10 cellular contexts compared by ENCODE assay signal in genomic region chr13:30125422-30126073, GRCh38.
DNase-seq lines count a peak whose midpoint lies in the region; ATAC-seq, FAIRE-seq and TF ChIP-seq lines count a peak whose summit lies in the region.
"Had no signal": no experiment of that assay in that cellular context is flagged by ENCODE, and none has a peak within 500 bp of the region (broad histone marks: within the 10 kb centered on the region; RNA-seq: fewer than 3 reads in every experiment).

No MANE protein-coding gene starts in this region.

- H3K4me1 Mint-ChIP-seq in activated naive CD4-positive, alpha-beta T cell treated with anti-CD3 and anti-CD28 coated beads for 36 hours (ENCODE audit: low read depth), result peaks cover 12% of the 10 kb centered on the region
- H3K4me1 Mint-ChIP-seq in Calu3 (ENCODE audit: low read depth, unreplicated experiment), result peaks cover 7% of the 10 kb centered on the region

- no peak for TF ChIP-seq POLR2A in IMR-90 (IDR thresholded peaks at IDR 0.05; ENCODE audit: low read depth, low read length)
- no peak for TF ChIP-seq POLR2A in upper lobe of left lung (IDR thresholded peaks at IDR 0.05)

- H2AK5ac ChIP-seq in IMR-90 (ENCODE audit: low read depth, low read length), result no peak overlapping the region

- no peak overlapping the region for H4K91ac ChIP-seq in IMR-90 (ENCODE audit: insufficient read depth, low read depth, low read length)

- H3K79me2 ChIP-seq in keratinocyte (ENCODE audit: control insufficient read depth, insufficient read depth, low read length), result no peaks in the 10 kb centered on the region

- H4K5ac ChIP-seq in IMR-90 (ENCODE audit: low read depth, low read length), result no peak overlapping the region

- TF ChIP-seq EP300 in upper lobe of left lung (IDR thresholded peaks at IDR 0.05), result peak in 1 of 4 donors; percentile 80

- no peak overlapping the region for H2BK120ac ChIP-seq in IMR-90 (ENCODE audit: low read depth, low read length)

- no peaks in the 10 kb centered on the region for H3K36me3 ChIP-seq in IMR-90 (ENCODE audit: control insufficient read depth, insufficient read depth, low read length)
- no peaks in the 10 kb centered on the region for H3K36me3 ChIP-seq in adipocyte (ENCODE audit: control insufficient read depth, insufficient read depth, low read length, severe bottlenecking)
- H3K36me3 ChIP-seq in keratinocyte (ENCODE audit: control insufficient read depth in 2 of 2, extremely low read depth in 1 of 2, insufficient read depth in 2 of 2, low read length in 2 of 2), result no peaks in the 10 kb centered on the region
- no peaks in the 10 kb centered on the region for H3K36me3 ChIP-seq in upper lobe of left lung
- H3K36me3 ChIP-seq: WERI-Rb-1 had no signal

- POLR2A ChIA-PET in IMR-90 (lab: Charles Lee; ENCODE audit: unreplicated experiment), result no interaction called here

- H3K27me3 ChIP-seq in IMR-90 (ENCODE audit: control insufficient read depth, insufficient read depth, low read length), result no peaks in the 10 kb centered on the region
- H3K27me3 ChIP-seq in adipocyte (replicated peaks; ENCODE audit: control insufficient read depth, insufficient read depth, low read length), result no peaks in the 10 kb centered on the region
- H3K27me3 ChIP-seq in keratinocyte (ENCODE audit: control insufficient read depth, extremely low read depth, insufficient read depth, low read length), result no peaks in the 10 kb centered on the region
- H3K27me3 ChIP-seq in upper lobe of left lung, result no peaks in the 10 kb centered on the region

- no peak overlapping the region for H2BK5ac ChIP-seq in IMR-90 (ENCODE audit: low read depth, low read length, poor library complexity, severe bottlenecking)

- peaks cover 11% of the 10 kb centered on the region for H3K4me1 ChIP-seq in IMR-90 (ENCODE audit: control insufficient read depth, insufficient read depth, low read length)
- peaks cover 19% of the 10 kb centered on the region for H3K4me1 ChIP-seq in adipocyte (ENCODE audit: control insufficient read depth, insufficient read depth, low read length)
- H3K4me1 ChIP-seq in keratinocyte (ENCODE audit: control insufficient read depth, extremely low read depth, insufficient read depth, low read length), result peaks cover 17% of the 10 kb centered on the region
- peaks cover 0 to 5% (median 2%) of the 10 kb centered on the region in 4 donors for H3K4me1 ChIP-seq in upper lobe of left lung

- FAIRE-seq in keratinocyte (lab: Jason Lieb, UNC), result peak; percentile 96

- H3K9me1 ChIP-seq in IMR-90 (ENCODE audit: insufficient read depth, low read length) (0 out of 2 replicates have a peak, but pooled peaks cover 3% of the 10 kb centered on the region), keratinocyte (ENCODE audit: control insufficient read depth, extremely low read depth, insufficient read depth, low read length) (no peaks in the 10 kb centered on the region)

- intact Hi-C loops in IMR-90 (cut with micrococcal nuclease) (no loop called here), Calu3 (cut with micrococcal nuclease; ENCODE audit: unreplicated experiment) (no loop called here)
- intact Hi-C loops in activated naive CD4-positive, alpha-beta T cell treated with anti-CD3 and anti-CD28 coated beads for 36 hours (cut with micrococcal nuclease), result no loop called here

- H3K9ac ChIP-seq in IMR-90 (ENCODE audit: low read depth, low read length) (no peak overlapping the region), adipocyte (ENCODE audit: low read length) (no peak overlapping the region), keratinocyte (ENCODE audit: control insufficient read depth, extremely low read depth, insufficient read depth, low read length) (no peak overlapping the region)

- TF ChIP-seq RAD21 in IMR-90 (IDR thresholded peaks at IDR 0.05; ENCODE audit: low read length), result no peak

- no peak overlapping the region for H3K4ac ChIP-seq in IMR-90 (ENCODE audit: low read depth, low read length)

- CTCF ChIA-PET in IMR-90 (lab: Yijun Ruan, JAX) (interaction anchor here (0.9 to 1.5 kb wide), 2 partner anchors 9 to 10 kb away, joined by 4 to 6 read pairs; no protein-coding TSS in a partner anchor), Calu3 (lab: Charles Lee) (interaction anchor here (0.9 kb wide), 1 partner anchor 355 kb away, joined by 3 read pairs; no protein-coding TSS in a partner anchor)
- CTCF ChIA-PET in activated naive CD4-positive, alpha-beta T cell treated with anti-CD3 and anti-CD28 coated beads for 36 hours (lab: Charles Lee), result interaction anchor here (1.5 to 3.1 kb wide), 2 partner anchors 10 kb away, joined by 4 to 9 read pairs; no protein-coding TSS in a partner anchor

- no peak overlapping the region for H3K14ac ChIP-seq in IMR-90 (replicated peaks; ENCODE audit: low read depth, low read length)

- TF ChIP-seq CTCF in IMR-90 (conservative IDR thresholded peaks at IDR 0.05; ENCODE audit: low read depth, low read length) (no peak), keratinocyte (optimal IDR thresholded peaks at IDR 0.05 in 1 of 3, IDR thresholded peaks at IDR 0.05 in 1 of 3, conservative IDR thresholded peaks at IDR 0.05 in 1 of 3; ENCODE audit: extremely low read depth in 1 of 3, insufficient read depth in 2 of 3, low read length in 3 of 3) (no peak), upper lobe of left lung (IDR thresholded peaks at IDR 0.05) (no peak), Calu3 (IDR thresholded peaks at IDR 0.05; ENCODE audit: unreplicated experiment) (no peak)

- no peak overlapping the region for H4K8ac ChIP-seq in IMR-90 (ENCODE audit: low read depth in 2 of 2, low read length in 2 of 2)

- no peaks in the 10 kb centered on the region for H3K9me3 Mint-ChIP-seq in activated naive CD4-positive, alpha-beta T cell treated with anti-CD3 and anti-CD28 coated beads for 36 hours
- no peaks in the 10 kb centered on the region for H3K9me3 Mint-ChIP-seq in Calu3 (ENCODE audit: low read depth, unreplicated experiment)

- H3K27ac ChIP-seq in IMR-90 (ENCODE audit: insufficient read depth, low read length), result no peak overlapping the region
- H3K27ac ChIP-seq in keratinocyte (ENCODE audit: control insufficient read depth, insufficient read depth, low read length), result no peak overlapping the region
- no peak overlapping the region for H3K27ac ChIP-seq in upper lobe of left lung
- H3K27ac ChIP-seq: WERI-Rb-1 had no signal

- peak; percentile 84 for ATAC-seq in IMR-90 (ENCODE audit: low read depth)
- ATAC-seq in upper lobe of left lung (ENCODE audit: low FRiP score in 2 of 2), result peak; percentile 83 to 84

- no peak overlapping the region for H2AK9ac ChIP-seq in IMR-90 (replicated peaks; ENCODE audit: low read depth, low read length, poor library complexity)

- H4K20me1 ChIP-seq in IMR-90 (ENCODE audit: insufficient read depth, low read length) (no peaks in the 10 kb centered on the region), keratinocyte (ENCODE audit: control insufficient read depth, extremely low read depth, insufficient read depth, low read length) (no peaks in the 10 kb centered on the region)

- H3K27ac Mint-ChIP-seq in activated naive CD4-positive, alpha-beta T cell treated with anti-CD3 and anti-CD28 coated beads for 36 hours, result no peak overlapping the region
- H3K27ac Mint-ChIP-seq in Calu3 (ENCODE audit: unreplicated experiment), result no peak overlapping the region

- DNase-seq in IMR-90 (peak; percentile 94), adipocyte (ENCODE audit: low read depth) (peak; percentile 94), keratinocyte (ENCODE audit: low read depth, low spot score) (no peak), upper lobe of left lung (peak in 1 of 2 donors; percentile 76), Calu3 (no peak), LoVo (ENCODE audit: low spot score) (no peak)
- no peak for DNase-seq in activated naive CD4-positive, alpha-beta T cell treated with anti-CD3 and anti-CD28 coated beads for 36 hours
- DNase-seq: left cardiac atrium; stimulated activated CD4-positive, alpha-beta T cell treated with anti-CD3 and anti-CD28 coated beads, Interleukin-1b, Interleukin-23, amount 100 ng/mL, for 48 hours; WERI-Rb-1 had no signal

- in situ Hi-C loops in IMR-90 (cut with MboI; ENCODE audit: low sequenced_read_pairs), result loop anchor here (25.0 kb wide), 1 partner anchor 912 kb away; no protein-coding TSS in a partner anchor

- H3K4me3 ChIP-seq in IMR-90 (ENCODE audit: insufficient read depth, low read depth, low read length), result no peak overlapping the region
- no peak overlapping the region for H3K4me3 ChIP-seq in adipocyte (ENCODE audit: low read length)
- no peak overlapping the region for H3K4me3 ChIP-seq in keratinocyte (ENCODE audit: control insufficient read depth in 2 of 3, extremely low read depth in 1 of 3, insufficient read depth in 2 of 3, low read depth in 1 of 3, low read length in 3 of 3)
- no peak overlapping the region for H3K4me3 ChIP-seq in upper lobe of left lung

- H3K56ac ChIP-seq in IMR-90 (ENCODE audit: extremely low read depth, insufficient read depth, low read length), result no peak overlapping the region

- H3K18ac ChIP-seq in IMR-90 (ENCODE audit: low read depth, low read length), result no peak overlapping the region

- WGBS in IMR-90 (ENCODE audit: extremely low coverage in 2 of 2, insufficient read length in 1 of 2), 2 experiments, result no CpG with 5 or more reads among the region's 5 CpGs
- 37% methylated on average over 5 of the region's 5 CpGs for WGBS in upper lobe of left lung, 2 donors

- dilution Hi-C loops in IMR-90 (cut with HindIII; ENCODE audit: low sequenced_read_pairs, unreplicated experiment) (no loop called here), keratinocyte (cut with MboI; ENCODE audit: extremely low pct_ligation_motif_present, low sequenced_read_pairs) (no loop called here)

- no peak overlapping the region for H3K23ac ChIP-seq in IMR-90 (ENCODE audit: low read depth, low read length)

- no peak overlapping the region for H2BK20ac ChIP-seq in IMR-90 (ENCODE audit: low read depth, low read length)

- H3K27me3 Mint-ChIP-seq in activated naive CD4-positive, alpha-beta T cell treated with anti-CD3 and anti-CD28 coated beads for 36 hours (ENCODE audit: low read depth), result no peaks in the 10 kb centered on the region
- no peaks in the 10 kb centered on the region for H3K27me3 Mint-ChIP-seq in Calu3 (ENCODE audit: unreplicated experiment)

- no peaks in the 10 kb centered on the region for H3K79me1 ChIP-seq in IMR-90 (ENCODE audit: low read depth in 1 of 2, low read length in 2 of 2)

- BruUV-seq in IMR-90 (replicated peaks; lab: Mats Ljungman, UMichigan) (no TSS peak), Calu3 (replicated peaks; lab: Mats Ljungman, UMichigan) (no TSS peak)

- H3K9me3 ChIP-seq in IMR-90 (ENCODE audit: control insufficient read depth, insufficient read depth, low read length), result no peaks in the 10 kb centered on the region
- no peaks in the 10 kb centered on the region for H3K9me3 ChIP-seq in adipocyte (ENCODE audit: control insufficient read depth, low read length)
- H3K9me3 ChIP-seq in keratinocyte (ENCODE audit: control insufficient read depth, low read depth, low read length), result no peaks in the 10 kb centered on the region
- H3K9me3 ChIP-seq in upper lobe of left lung, result no peaks in the 10 kb centered on the region

- no peak overlapping the region for H2AFZ ChIP-seq in IMR-90 (replicated peaks; ENCODE audit: low read length, poor library complexity)
- no peak overlapping the region for H2AFZ ChIP-seq in keratinocyte (ENCODE audit: control insufficient read depth, low read length)

- no peak overlapping the region for H2BK15ac ChIP-seq in IMR-90 (ENCODE audit: low read depth, low read length)

- H3K4me2 ChIP-seq in IMR-90 (ENCODE audit: low read depth, low read length) (no peak overlapping the region), keratinocyte (ENCODE audit: control insufficient read depth, extremely low read depth, insufficient read depth, low read depth, low read length) (no peak overlapping the region)

- H3K4me3 Mint-ChIP-seq in activated naive CD4-positive, alpha-beta T cell treated with anti-CD3 and anti-CD28 coated beads for 36 hours, result no peak overlapping the region
- no peak overlapping the region for H3K4me3 Mint-ChIP-seq in Calu3 (ENCODE audit: low read depth, unreplicated experiment)

- no peaks in the 10 kb centered on the region for H3K36me3 Mint-ChIP-seq in activated naive CD4-positive, alpha-beta T cell treated with anti-CD3 and anti-CD28 coated beads for 36 hours (ENCODE audit: low read depth)
- no peaks in the 10 kb centered on the region for H3K36me3 Mint-ChIP-seq in Calu3 (ENCODE audit: insufficient read depth, unreplicated experiment)

Comparison
In these comparisons a context has a peak if more than half of its experiments do, and no peak if none do; other contexts are left out.
1. DNase-seq: peak in IMR-90 (single experiment) and adipocyte (single experiment); none in keratinocyte (single experiment), activated naive CD4-positive, alpha-beta T cell treated with anti-CD3 and anti-CD28 coated beads for 36 hours (single experiment), Calu3 (single experiment) and LoVo (single experiment).